Comparison of ENCODE assay signal across 2 cellular contexts in the genomic region with DNA sequence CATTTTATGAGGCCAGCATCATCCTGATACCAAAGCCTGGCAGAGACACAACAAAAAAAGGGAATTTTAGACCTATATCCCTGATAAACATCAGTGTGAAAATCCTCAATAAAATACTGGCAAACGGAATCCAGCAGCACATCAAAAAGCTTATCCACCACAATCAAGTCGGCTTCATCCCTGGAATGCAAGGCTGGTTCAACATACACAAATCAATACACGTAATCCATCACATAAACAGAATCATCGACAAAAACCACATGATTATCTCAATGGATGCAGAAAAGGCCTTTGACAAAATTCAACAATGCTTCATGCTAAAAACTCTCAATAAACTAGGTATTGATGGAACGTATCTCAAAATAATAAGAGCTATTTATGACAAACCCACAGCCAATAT. TPM values are rescaled to one million over a fixed set of nuclear protein-coding genes. Genes with fewer than 3 reads are reported as not detected.
"Had no signal": no experiment of that assay in that cellular context is flagged by ENCODE, and none has a peak within 500 bp of the region (broad histone marks: within the 10 kb centered on the region; RNA-seq: fewer than 3 reads in every experiment).

No MANE protein-coding gene starts in this region.

RNA-seq across cellular contexts. Expression of gene ICA1, which starts 18.9 kb away (rescaled TPM):
- total RNA-seq: GM23248, HFFc6 had no signal
- polyA plus RNA-seq: GM23248 had no signal
